In the genomic region with DNA sequence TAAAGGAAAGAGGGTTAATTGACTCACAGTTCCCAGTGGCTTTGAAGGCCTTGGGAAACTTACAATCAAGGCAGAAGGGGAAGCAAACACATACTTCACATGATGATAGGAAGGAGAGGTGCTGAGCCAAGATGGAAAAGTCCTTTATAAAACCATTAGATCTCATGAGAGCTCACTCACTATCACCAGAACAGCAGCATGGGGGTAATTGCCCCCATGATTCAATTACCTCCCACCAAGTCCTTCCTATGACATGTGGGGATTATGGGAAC, we compare ENCODE assay signal across 25 cellular contexts.
DNase-seq lines count a peak whose midpoint lies in the region; ATAC-seq and TF ChIP-seq lines count a peak whose summit lies in the region.
"Had no signal": no experiment of that assay in that cellular context is flagged by ENCODE, and none has a peak within 500 bp of the region (broad histone marks: within the 10 kb centered on the region; RNA-seq: fewer than 3 reads in every experiment).

No MANE protein-coding gene starts in this region.

- peaks cover 6% of the 10 kb centered on the region for H3K4me1 ChIP-seq in endodermal cell (ENCODE audit: control insufficient read depth, insufficient read depth, low read length)
- no peaks in the 10 kb centered on the region for H3K4me1 ChIP-seq in mesendoderm (ENCODE audit: control insufficient read depth, low read depth, low read length)
- no peaks in the 10 kb centered on the region for H3K4me1 ChIP-seq in GM23248 (ENCODE audit: insufficient read depth)
- H3K4me1 ChIP-seq: A549; BLaER1 treated with 17β-estradiol and CSF1 and Interleukin-3, amounts not matched to agents 10 nM and 100 nM; Caco-2 had no signal

- H3K79me2 ChIP-seq in mesendoderm (ENCODE audit: control insufficient read depth, insufficient read depth, low read length): no peaks in the 10 kb centered on the region
- no peaks in the 10 kb centered on the region for H3K79me2 ChIP-seq in GM23248 (ENCODE audit: insufficient read depth)

- H2BK5ac ChIP-seq in mesendoderm (ENCODE audit: low read length): no peak overlapping the region

- H3K4me2 ChIP-seq in mesendoderm (ENCODE audit: low read length): no peak overlapping the region
- H3K4me2 ChIP-seq in GM23248 (ENCODE audit: unreplicated experiment): no peak overlapping the region
- H3K4me2 ChIP-seq: A549; BLaER1 treated with 17β-estradiol and CSF1 and Interleukin-3, amounts not matched to agents 10 nM and 100 nM had no signal

- no peaks in the 10 kb centered on the region for H3K79me1 ChIP-seq in mesendoderm (ENCODE audit: low read length)

- no peak overlapping the region for H3K4me3 Mint-ChIP-seq in Calu3 (ENCODE audit: low read depth, unreplicated experiment)
- no peak overlapping the region for H3K4me3 Mint-ChIP-seq in endodermal cell
- H3K4me3 Mint-ChIP-seq in progenitor cell of endocrine pancreas (ENCODE audit: low read depth): no peak overlapping the region
- H3K4me3 Mint-ChIP-seq: B cell; CD4-positive, alpha-beta T cell; CD8-positive, alpha-beta T cell had no signal

- H3K27ac Mint-ChIP-seq in Calu3 (ENCODE audit: unreplicated experiment) (peak overlapping the region; percentile 21), endodermal cell (no peak overlapping the region), progenitor cell of endocrine pancreas (peak overlapping the region; percentile 15)
- H3K27ac Mint-ChIP-seq: B cell; CD4-positive, alpha-beta T cell; CD8-positive, alpha-beta T cell had no signal

- no peak overlapping the region for H4K5ac ChIP-seq in mesendoderm (ENCODE audit: low read length)

- no peaks in the 10 kb centered on the region for H3K36me3 Mint-ChIP-seq in Calu3 (ENCODE audit: insufficient read depth, unreplicated experiment)
- H3K36me3 Mint-ChIP-seq in endodermal cell (ENCODE audit: low read depth): no peaks in the 10 kb centered on the region
- H3K36me3 Mint-ChIP-seq in progenitor cell of endocrine pancreas (ENCODE audit: insufficient read depth): no peaks in the 10 kb centered on the region
- H3K36me3 Mint-ChIP-seq: CD8-positive, alpha-beta T cell had no signal

- no peaks in the 10 kb centered on the region for H3K9me3 Mint-ChIP-seq in Calu3 (ENCODE audit: low read depth, unreplicated experiment)
- no peaks in the 10 kb centered on the region for H3K9me3 Mint-ChIP-seq in endodermal cell
- no peaks in the 10 kb centered on the region for H3K9me3 Mint-ChIP-seq in progenitor cell of endocrine pancreas (ENCODE audit: low read depth)
- H3K9me3 Mint-ChIP-seq: CD4-positive, alpha-beta T cell; CD8-positive, alpha-beta T cell had no signal

- in situ Hi-C loops in GM23248 (cut with MboI): no loop called here

- POLR2A ChIA-PET in RWPE1 (lab: Yijun Ruan, JAX; ENCODE audit: low non-redundant PET): no interaction called here

- H3K27ac ChIP-seq in endodermal cell (ENCODE audit: low read depth, low read length) (no peak overlapping the region), mesendoderm (ENCODE audit: low read depth, low read length) (no peak overlapping the region), RWPE1 (no peak overlapping the region), GM23248 (no peak overlapping the region)
- H3K27ac ChIP-seq: 22Rv1; A549; BLaER1 treated with 17β-estradiol and CSF1 and Interleukin-3, amounts not matched to agents 10 nM and 100 nM; C4-2B had no signal

- no peak for ATAC-seq in GM21576 (IDR thresholded peaks at IDR 0.05; ENCODE audit: unreplicated experiment)
- ATAC-seq: A549; CD8-positive, alpha-beta T cell; GM12878 had no signal

- H3K56ac ChIP-seq in mesendoderm (ENCODE audit: low read length): no peak overlapping the region

- peaks cover 32% of the 10 kb centered on the region for H3K27me3 ChIP-seq in endodermal cell (ENCODE audit: control insufficient read depth, insufficient read depth, low read length, poor library complexity, severe bottlenecking)
- H3K27me3 ChIP-seq in mesendoderm (ENCODE audit: insufficient read depth, low read length, poor library complexity): no peaks in the 10 kb centered on the region
- peaks cover 20% of the 10 kb centered on the region; the same call in 1 of the 2 replicates for H3K27me3 ChIP-seq in GM23248 (replicated peaks; ENCODE audit: insufficient read depth)
- H3K27me3 ChIP-seq: BLaER1 treated with 17β-estradiol and CSF1 and Interleukin-3, amounts not matched to agents 10 nM and 100 nM had no signal

- H4K20me1 ChIP-seq in GM23248 (ENCODE audit: insufficient read depth): no peaks in the 10 kb centered on the region
- H4K20me1 ChIP-seq: BLaER1 treated with 17β-estradiol and CSF1 and Interleukin-3, amounts not matched to agents 10 nM and 100 nM had no signal

- no peak overlapping the region for H3K18ac ChIP-seq in mesendoderm (ENCODE audit: low read length)

- no peak overlapping the region for H2BK15ac ChIP-seq in mesendoderm (replicated peaks; ENCODE audit: low read depth)

- no peak overlapping the region for H2BK120ac ChIP-seq in mesendoderm (ENCODE audit: low read depth, low read length)

- H3K4me1 Mint-ChIP-seq in Calu3 (ENCODE audit: low read depth, unreplicated experiment) (peaks cover 15% of the 10 kb centered on the region), endodermal cell (peaks cover 18% of the 10 kb centered on the region), progenitor cell of endocrine pancreas (ENCODE audit: low read depth) (peaks cover 13% of the 10 kb centered on the region)
- H3K4me1 Mint-ChIP-seq: B cell had no signal

- H3K23ac ChIP-seq in mesendoderm (ENCODE audit: low read length): no peak overlapping the region

- DNase-seq in Calu3 (no peak), endodermal cell (peak; percentile 24), mesendoderm (peak; percentile 50), progenitor cell of endocrine pancreas (ENCODE audit: low spot score, unreplicated experiment) (no peak), RWPE1 (ENCODE audit: low spot score) (no peak), GM23248 (no peak)
- no peak for DNase-seq in stimulated activated CD4-positive, alpha-beta T cell treated with anti-CD3 and anti-CD28 coated beads, Interleukin-4, amount 100 ng/mL, for 24 hours
- DNase-seq: AML-193; Caco-2; CD4-positive, alpha-beta T cell; CD8-positive, alpha-beta T cell; DMS 273 treated with DMSO at 0.1 percent for 48 hours; DMS153; DMS53; DMS79; DND-41; EL; GDM1 had no signal

- no peaks in the 10 kb centered on the region for H3K9me2 ChIP-seq in GM23248 (ENCODE audit: insufficient read depth)

- H3K4ac ChIP-seq in mesendoderm (ENCODE audit: low read depth, low read length): no peak overlapping the region

- no peaks in the 10 kb centered on the region for H3F3A ChIP-seq in GM23248 (ENCODE audit: insufficient read depth)

- BruUV-seq in Calu3 (replicated peaks; lab: Mats Ljungman, UMichigan): no TSS peak

- H3K9ac ChIP-seq in endodermal cell (ENCODE audit: extremely low read depth, low read length, poor library complexity, severe bottlenecking) (no peak overlapping the region), mesendoderm (ENCODE audit: low read length) (no peak overlapping the region), GM23248 (no peak overlapping the region)
- H3K9ac ChIP-seq: BLaER1 treated with 17β-estradiol and CSF1 and Interleukin-3, amounts not matched to agents 10 nM and 100 nM had no signal

- TF ChIP-seq CTCF in Calu3 (IDR thresholded peaks at IDR 0.05; ENCODE audit: unreplicated experiment) (no peak), endodermal cell (conservative IDR thresholded peaks at IDR 0.05) (no peak), progenitor cell of endocrine pancreas (IDR thresholded peaks at IDR 0.05; ENCODE audit: unreplicated experiment) (no peak), RWPE1 (conservative IDR thresholded peaks at IDR 0.05; ENCODE audit: low read depth) (no peak)

- H3K36me3 ChIP-seq in endodermal cell (ENCODE audit: control insufficient read depth, insufficient read depth, low read length) (no peaks in the 10 kb centered on the region), mesendoderm (ENCODE audit: control insufficient read depth, insufficient read depth, low read length) (no peaks in the 10 kb centered on the region), GM23248 (ENCODE audit: low read depth) (no peaks in the 10 kb centered on the region)

- H3K9me3 ChIP-seq in endodermal cell (ENCODE audit: control insufficient read depth, low read length) (no peaks in the 10 kb centered on the region), GM23248 (ENCODE audit: low read depth) (no peaks in the 10 kb centered on the region)
- H3K9me3 ChIP-seq: A549, Caco-2 had no signal

- intact Hi-C loops in Calu3 (cut with micrococcal nuclease; ENCODE audit: unreplicated experiment): loop anchor here (10.0 kb wide), 2 partner anchors 133 to 403 kb away; no protein-coding TSS in a partner anchor

- H4K8ac ChIP-seq in mesendoderm (ENCODE audit: low read depth, low read length): no peak overlapping the region

- H2AK5ac ChIP-seq in mesendoderm (ENCODE audit: low read length): no peak overlapping the region

- H3K4me3 ChIP-seq in endodermal cell (ENCODE audit: low read length) (no peak overlapping the region), mesendoderm (ENCODE audit: low read length) (no peak overlapping the region), GM23248 (no peak overlapping the region)
- H3K4me3 ChIP-seq: A549; BLaER1 treated with 17β-estradiol and CSF1 and Interleukin-3, amounts not matched to agents 10 nM and 100 nM; GM12878 had no signal

- CTCF ChIA-PET in Calu3 (lab: Charles Lee) (interaction anchor here (0.5 to 1.3 kb wide), 2 partner anchors 83 to 521 kb away, joined by 4 to 7 read pairs; no protein-coding TSS in a partner anchor), RWPE1 (lab: Yijun Ruan, JAX) (no interaction called here)

- H3K27me3 Mint-ChIP-seq in Calu3 (ENCODE audit: unreplicated experiment) (no peaks in the 10 kb centered on the region), endodermal cell (ENCODE audit: insufficient read depth) (peaks cover 53% of the 10 kb centered on the region), progenitor cell of endocrine pancreas (no peaks in the 10 kb centered on the region)
- H3K27me3 Mint-ChIP-seq: B cell; CD4-positive, alpha-beta T cell had no signal

- H2AFZ ChIP-seq in GM23248: no peak overlapping the region

Comparison
In these comparisons a context has a peak if more than half of its experiments do, and no peak if none do; other contexts are left out.
1. DNase-seq: peak in endodermal cell (single experiment) and mesendoderm (single experiment); none in Calu3 (single experiment), progenitor cell of endocrine pancreas (single experiment), RWPE1 (single experiment), GM23248 (single experiment) and stimulated activated CD4-positive, alpha-beta T cell treated with anti-CD3 and anti-CD28 coated beads, Interleukin-4, amount 100 ng/mL, for 24 hours (single experiment).